In genomic region chr11:3854977-3855807, GRCh38 we compare ENCODE assay signal across 8 cellular contexts. TPM values are rescaled to one million over a fixed set of nuclear protein-coding genes. Genes with fewer than 3 reads are reported as not detected.
DNase-seq lines count a peak whose midpoint lies in the region; ATAC-seq and TF ChIP-seq lines count a peak whose summit lies in the region.

Gene STIM1, plus strand, starts transcription at chr11:3855664. Its CDS starts 607 bp downstream, at chr11:3856271.

- intact Hi-C loops in PC-3 (cut with micrococcal nuclease): loop anchor here (1.0 to 10.0 kb wide), 3 partner anchors 14 to 104 kb away; no protein-coding TSS in a partner anchor

- peak within 1 kb of the TSS; percentile 99 to 100 (median 100) for H3K27ac Mint-ChIP-seq in IgD-negative memory B cell

- no peaks in the 10 kb centered on the region for H3K9me2 ChIP-seq in PC-3 (replicated peaks; ENCODE audit: low read length)

- no peaks in the 10 kb centered on the region for H3K9me3 Mint-ChIP-seq in IgD-negative memory B cell

- TF ChIP-seq POLR2A in erythroblast (IDR thresholded peaks at IDR 0.05; ENCODE audit: low read length): peak; percentile 84

- peak within 1 kb of the TSS; percentile 91 to 96 (median 94) for H3K4me3 Mint-ChIP-seq in IgD-negative memory B cell

- H3K9me3 ChIP-seq in PC-3 (ENCODE audit: low read length): no peaks in the 10 kb centered on the region
- H3K9me3 ChIP-seq in muscle layer of colon (ENCODE audit: low read length): no peaks in the 10 kb centered on the region

- H3K27me3 Mint-ChIP-seq in IgD-negative memory B cell: no peaks in the 10 kb centered on the region

- H3K9ac ChIP-seq in PC-3 (ENCODE audit: low read length): peak within 1 kb of the TSS; percentile 72
- H3K9ac ChIP-seq in muscle layer of colon (ENCODE audit: low read length): peak within 1 kb of the TSS; percentile 72

- H3K4me3 ChIP-seq in PC-3 (ENCODE audit: low read length) (peak within 1 kb of the TSS; percentile 93), muscle layer of colon (ENCODE audit: low read depth in 1 of 2, low read length in 2 of 2) (peak within 1 kb of the TSS; percentile 84 to 95)

- H3K4me1 ChIP-seq in PC-3 (ENCODE audit: insufficient read depth, low read length) (peaks cover 31% of the 10 kb centered on the region), muscle layer of colon (ENCODE audit: insufficient read depth, low read length) (peaks cover 45% of the 10 kb centered on the region)

- TF ChIP-seq CTCF in PC-3 (conservative IDR thresholded peaks at IDR 0.05; ENCODE audit: low read depth, low read length): peak; percentile 83

- peak; percentile 59 for ATAC-seq in GM21529 (IDR thresholded peaks at IDR 0.05; ENCODE audit: unreplicated experiment)
- peak; percentile 89 for ATAC-seq in PC-3

- POLR2A ChIA-PET in PC-3 (lab: Charles Lee; ENCODE audit: unreplicated experiment): interaction anchor here (0.6 to 1.2 kb wide), 3 partner anchors 14 to 59 kb away, joined by 3 to 4 read pairs (median 4); no protein-coding TSS in a partner anchor

- H3K27me3 ChIP-seq in PC-3 (ENCODE audit: low read length) (no peaks in the 10 kb centered on the region), muscle layer of colon (ENCODE audit: control insufficient read depth in 1 of 2, insufficient read depth in 2 of 2, low read length in 2 of 2) (no peaks in the 10 kb centered on the region)

- peaks cover 40 to 53% (median 47%) of the 10 kb centered on the region in 3 donors for H3K4me1 Mint-ChIP-seq in IgD-negative memory B cell

- peak within 1 kb of the TSS; percentile 97 for H2AFZ ChIP-seq in PC-3 (ENCODE audit: low read length)

- no peaks in the 10 kb centered on the region for H3F3A ChIP-seq in PC-3 (ENCODE audit: low read length, unreplicated experiment)

- H3K36me3 ChIP-seq in PC-3 (ENCODE audit: low read depth, low read length) (no peaks in the 10 kb centered on the region), muscle layer of colon (ENCODE audit: insufficient read depth, low read length) (no peaks in the 10 kb centered on the region)

- H3K36me3 Mint-ChIP-seq in IgD-negative memory B cell: peaks cover 5% of the 10 kb centered on the region

- H3K27ac ChIP-seq in PC-3 (ENCODE audit: low read length) (peak within 1 kb of the TSS; percentile 35), muscle layer of colon (ENCODE audit: low read depth, low read length) (peak within 1 kb of the TSS; percentile 99)

- DNase-seq in DMS53 (lab: John Stamatoyannopoulos, UW) (peak; percentile 96), PC-3 (peak; percentile 95), erythroblast (lab: John Stamatoyannopoulos, UW) (peak; percentile 96 to 98)
- DNase-seq in activated T-cell treated with anti-CD3 and anti-CD28 coated beads, Interleukin-2, amount 50 U/mL, for 1 hour: peak; percentile 99
- peak; percentile 96 for DNase-seq in stimulated activated CD8-positive, alpha-beta memory T cell treated with anti-CD3 and anti-CD28 coated beads, Interleukin-7, amount 100 ng/mL, for 24 hours (ENCODE audit: low read depth)

- TSS peak; percentile 86 for BruUV-seq in PC-3 (replicated peaks; lab: Mats Ljungman, UMichigan)

- H3K4me2 ChIP-seq in PC-3 (ENCODE audit: low read length): peak within 1 kb of the TSS; percentile 97

- H4K20me1 ChIP-seq in PC-3 (ENCODE audit: low read length): no peaks in the 10 kb centered on the region

- CTCF ChIA-PET in PC-3 (lab: Charles Lee): interaction anchor here (0.6 to 2.8 kb wide), 13 partner anchors 12 to 482 kb away, joined by 3 to 27 read pairs (median 7); no protein-coding TSS in a partner anchor

- H3K79me2 ChIP-seq in PC-3 (ENCODE audit: low read length): peaks cover 46% of the 10 kb centered on the region

RNA-seq across cellular contexts. Expression of gene STIM1, which starts in this region (rescaled TPM):
- polyA plus RNA-seq in IgD-negative memory B cell: 22.1 TPM
- total RNA-seq in PC-3 (2014; rRNA removed): 22.8 and 31.9 TPM in 2 replicates

Comparison
In these comparisons a context has a peak if more than half of its experiments do, and no peak if none do; other contexts are left out.
1. Peak in every context shown above with its lines: DNase-seq, ATAC-seq, H3K4me3 ChIP-seq and H3K27ac ChIP-seq.